ENCODE assay signal across 8 cellular contexts in genomic region chr11:12673601-12673923, GRCh38. TPM values are rescaled to one million over a fixed set of nuclear protein-coding genes. Genes with fewer than 3 reads are reported as not detected.
A peak's percentile ranks its signal among the peaks of the same experiment; 100 is the strongest.
DNase-seq lines count a peak whose midpoint lies in the region; ATAC-seq and FAIRE-seq lines count a peak whose summit lies in the region.

No MANE protein-coding gene starts in this region.

- peak overlapping the region; percentile 89 for H3K4me3 Mint-ChIP-seq in activated naive CD4-positive, alpha-beta T cell treated with anti-CD3 and anti-CD28 coated beads, Interleukin-2, amount 50 U/mL, for 24 hours
- H3K4me3 Mint-ChIP-seq in activated CD4-positive, alpha-beta memory T cell treated with anti-CD3 and anti-CD28 coated beads, Interleukin-2, amount 10 ng/mL, durations not matched to agents 7 days and 5 days, result peak overlapping the region; percentile 78
- H3K4me3 Mint-ChIP-seq in immature natural killer cell, result peak overlapping the region; percentile 75 to 88 (median 78)

- FAIRE-seq in RCC 7860 (lab: Jason Lieb, UNC), result no peak

- H3K27me3 Mint-ChIP-seq in activated naive CD4-positive, alpha-beta T cell treated with anti-CD3 and anti-CD28 coated beads, Interleukin-2, amount 50 U/mL, for 24 hours, result peaks cover 58% of the 10 kb centered on the region
- H3K27me3 Mint-ChIP-seq in activated CD4-positive, alpha-beta memory T cell treated with anti-CD3 and anti-CD28 coated beads, Interleukin-2, amount 10 ng/mL, durations not matched to agents 7 days and 5 days, result peaks cover 58% of the 10 kb centered on the region
- H3K27me3 Mint-ChIP-seq in immature natural killer cell (ENCODE audit: low read depth in 3 of 3), result peaks cover 20 to 54% (median 21%) of the 10 kb centered on the region in 3 donors

- H3K4me1 Mint-ChIP-seq in activated naive CD4-positive, alpha-beta T cell treated with anti-CD3 and anti-CD28 coated beads, Interleukin-2, amount 50 U/mL, for 24 hours, result peaks cover 15% of the 10 kb centered on the region
- H3K4me1 Mint-ChIP-seq in activated CD4-positive, alpha-beta memory T cell treated with anti-CD3 and anti-CD28 coated beads, Interleukin-2, amount 10 ng/mL, durations not matched to agents 7 days and 5 days, result peaks cover 11% of the 10 kb centered on the region
- peaks cover 13 to 19% of the 10 kb centered on the region in 2 donors for H3K4me1 Mint-ChIP-seq in immature natural killer cell

- peaks cover 15% of the 10 kb centered on the region for H3K9me3 Mint-ChIP-seq in activated naive CD4-positive, alpha-beta T cell treated with anti-CD3 and anti-CD28 coated beads, Interleukin-2, amount 50 U/mL, for 24 hours
- H3K9me3 Mint-ChIP-seq in activated naive CD4-positive, alpha-beta T cell treated with anti-CD3 and anti-CD28 coated beads, Interleukin-2, amount 50 U/mL, for 72 hours, result peaks cover 0 to 12% of the 10 kb centered on the region in 2 donors
- no peaks in the 10 kb centered on the region for H3K9me3 Mint-ChIP-seq in activated CD4-positive, alpha-beta memory T cell treated with anti-CD3 and anti-CD28 coated beads, Interleukin-2, amount 10 ng/mL, durations not matched to agents 7 days and 5 days
- H3K9me3 Mint-ChIP-seq in immature natural killer cell, result peaks cover 0 to 18% (median 7%) of the 10 kb centered on the region in 6 donors

- CTCF ChIA-PET in activated CD4-positive, alpha-beta memory T cell treated with anti-CD3 and anti-CD28 coated beads, Interleukin-2, amount 10 ng/mL, durations not matched to agents 7 days and 5 days (lab: Charles Lee), result interaction anchor here (1.0 kb wide), 1 partner anchor 215 kb away, joined by 3 read pairs; no protein-coding TSS in a partner anchor

- peaks cover 6% of the 10 kb centered on the region for H3K36me3 Mint-ChIP-seq in activated naive CD4-positive, alpha-beta T cell treated with anti-CD3 and anti-CD28 coated beads, Interleukin-2, amount 50 U/mL, for 24 hours
- H3K36me3 Mint-ChIP-seq in activated naive CD4-positive, alpha-beta T cell treated with anti-CD3 and anti-CD28 coated beads, Interleukin-2, amount 50 U/mL, for 72 hours, result peaks cover 0 to 12% of the 10 kb centered on the region in 2 donors
- H3K36me3 Mint-ChIP-seq in activated CD4-positive, alpha-beta memory T cell treated with anti-CD3 and anti-CD28 coated beads, Interleukin-2, amount 10 ng/mL, durations not matched to agents 7 days and 5 days (ENCODE audit: low read depth), result no peaks in the 10 kb centered on the region
- H3K36me3 Mint-ChIP-seq in immature natural killer cell, result peaks cover 0 to 7% (median 4%) of the 10 kb centered on the region in 3 donors

- peak overlapping the region; percentile 50 for H3K27ac ChIP-seq in temporal lobe (ENCODE audit: low read depth, low read length)

- no peak for DNase-seq in activated naive CD4-positive, alpha-beta T cell treated with anti-CD3 and anti-CD28 coated beads, Interleukin-2, amount 50 U/mL, for 72 hours (ENCODE audit: low spot score in 2 of 2)
- DNase-seq in activated CD4-positive, alpha-beta memory T cell treated with anti-CD3 and anti-CD28 coated beads, Interleukin-2, amount 10 ng/mL, durations not matched to agents 7 days and 5 days, result no peak
- DNase-seq in immature natural killer cell (no peak), RCC 7860 (ENCODE audit: low spot score) (no peak)
- DNase-seq in effector CD8-positive, alpha-beta T cell (lab: John Stamatoyannopoulos, UW), result no peak

- H3K27ac Mint-ChIP-seq in activated naive CD4-positive, alpha-beta T cell treated with anti-CD3 and anti-CD28 coated beads, Interleukin-2, amount 50 U/mL, for 24 hours, result no peak overlapping the region
- no peak overlapping the region for H3K27ac Mint-ChIP-seq in activated naive CD4-positive, alpha-beta T cell treated with anti-CD3 and anti-CD28 coated beads, Interleukin-2, amount 50 U/mL, for 72 hours
- no peak overlapping the region for H3K27ac Mint-ChIP-seq in activated CD4-positive, alpha-beta memory T cell treated with anti-CD3 and anti-CD28 coated beads, Interleukin-2, amount 10 ng/mL, durations not matched to agents 7 days and 5 days
- H3K27ac Mint-ChIP-seq in immature natural killer cell, result no peak overlapping the region

- POLR2A ChIA-PET in activated CD4-positive, alpha-beta memory T cell treated with anti-CD3 and anti-CD28 coated beads, Interleukin-2, amount 10 ng/mL, durations not matched to agents 7 days and 5 days (lab: Charles Lee), result no interaction called here

- ATAC-seq in activated naive CD4-positive, alpha-beta T cell treated with anti-CD3 and anti-CD28 coated beads, Interleukin-2, amount 50 U/mL, for 72 hours, result no peak
- no peak for ATAC-seq in GM21529 (IDR thresholded peaks at IDR 0.05; ENCODE audit: unreplicated experiment)

RNA-seq across cellular contexts. Expression of gene TEAD1, which starts 0.7 kb away (rescaled TPM):
- under 1 TPM; 0.14 to 0.18 TPM for total RNA-seq in activated naive CD4-positive, alpha-beta T cell treated with anti-CD3 and anti-CD28 coated beads, Interleukin-2, amount 50 U/mL, for 72 hours
- 1 to 10 TPM in 1 of 2 experiments, under 1 TPM in 1; 0.98 to 1.0 TPM for total RNA-seq in activated CD4-positive, alpha-beta memory T cell treated with anti-CD3 and anti-CD28 coated beads, Interleukin-2, amount 10 ng/mL, durations not matched to agents 7 days and 5 days
- not detected for polyA plus RNA-seq in immature natural killer cell
- 22.1 TPM for total RNA-seq in temporal lobe

Comparison
In these comparisons a context has a peak if more than half of its experiments do, and no peak if none do; other contexts are left out.
1. RNA of gene TEAD1, which starts 0.7 kb away (total RNA-seq): 22.1 TPM in temporal lobe (single experiment); 0.98 to 1.0 TPM in activated CD4-positive, alpha-beta memory T cell treated with anti-CD3 and anti-CD28 coated beads, Interleukin-2, amount 10 ng/mL, durations not matched to agents 7 days and 5 days and 0.14 to 0.18 TPM in activated naive CD4-positive, alpha-beta T cell treated with anti-CD3 and anti-CD28 coated beads, Interleukin-2, amount 50 U/mL, for 72 hours; every median in the first group is over 10 times any median in the second.
2. Peak in every context shown above with its lines, with median percentiles within 50 percentile points of each other: H3K4me3 Mint-ChIP-seq.